In genomic region chr11:72084076-72084475, GRCh38 we compare ENCODE assay signal across 14 cellular contexts.
DNase-seq lines count a peak whose midpoint lies in the region; ATAC-seq and TF ChIP-seq lines count a peak whose summit lies in the region.
"Had no signal": no experiment of that assay in that cellular context is flagged by ENCODE, and none has a peak within 500 bp of the region (broad histone marks: within the 10 kb centered on the region; RNA-seq: fewer than 3 reads in every experiment).

No MANE protein-coding gene starts in this region.

- H3K27me3 ChIP-seq in RWPE2 (ENCODE audit: insufficient read depth, poor library complexity, severe bottlenecking) = no peaks in the 10 kb centered on the region
- H3K27me3 ChIP-seq: BE2C had no signal

- TF ChIP-seq CTCF in RWPE2 (IDR thresholded peaks at IDR 0.05; ENCODE audit: poor library complexity, severe bottlenecking) = no peak
- TF ChIP-seq CTCF in epithelial cell of esophagus (IDR thresholded peaks at IDR 0.05; ENCODE audit: insufficient read depth, low read depth, low read length, missing control alignments) = no peak

- peaks cover 15% of the 10 kb centered on the region for H3K4me1 ChIP-seq in RWPE2 (ENCODE audit: insufficient read depth, poor library complexity, severe bottlenecking)

- H3K27ac ChIP-seq in RWPE2 (ENCODE audit: poor library complexity, severe bottlenecking) = peak overlapping the region; percentile 65
- H3K27ac ChIP-seq: PC-9 had no signal

- no peaks in the 10 kb centered on the region for H3K9me3 ChIP-seq in RWPE2 (ENCODE audit: severe bottlenecking)
- H3K9me3 ChIP-seq: BE2C had no signal

- no peak overlapping the region for H3K4me3 ChIP-seq in RWPE2 (ENCODE audit: severe bottlenecking)
- H3K4me3 ChIP-seq in epithelial cell of esophagus (ENCODE audit: low read length) = no peak overlapping the region
- H3K4me3 ChIP-seq: K562, PC-9 had no signal

- DNase-seq in NCI-H1694 treated with DMSO at 0.1 percent for 48 hours (lab: John Stamatoyannopoulos, UW) (peak; percentile 62), RWPE2 (ENCODE audit: low spot score) (no peak), epithelial cell of esophagus (ENCODE audit: low read depth) (peak; percentile 70), COR-L47 (lab: John Stamatoyannopoulos, UW) (no peak), OCI-M1 (lab: John Stamatoyannopoulos, UW) (no peak), NCI-H2107 treated with DMSO at 0.1 percent for 48 hours (lab: John Stamatoyannopoulos, UW; ENCODE audit: unreplicated experiment) (no peak), cerebellar cortex (ENCODE audit: low spot score) (no peak)
- DNase-seq: BE2C, GOT3, MV-4-11, NCI-H2029, NCI-H524, PC-9 had no signal

- 0 out of 2 replicates have a peak, but pooled peaks cover 3% of the 10 kb centered on the region for H3K36me3 ChIP-seq in RWPE2 (ENCODE audit: low read depth)

- ATAC-seq in RWPE2 (ENCODE audit: low read depth) = 0 out of 3 replicates have a peak, but pooled peaks have one; percentile 15
- ATAC-seq: K562 had no signal

Comparison
In these comparisons a context has a peak if more than half of its experiments do, and no peak if none do; other contexts are left out.
1. DNase-seq: peak in NCI-H1694 treated with DMSO at 0.1 percent for 48 hours (single experiment) and epithelial cell of esophagus (single experiment); none in RWPE2 (single experiment), COR-L47 (single experiment), OCI-M1 (single experiment), NCI-H2107 treated with DMSO at 0.1 percent for 48 hours (single experiment) and cerebellar cortex (single experiment).